In genomic region chr6:139728879-139729278, GRCh38 we compare ENCODE assay signal across 2 cellular contexts.
TF ChIP-seq lines count a peak whose summit lies in the region.

No MANE protein-coding gene starts in this region.

TF ChIP-seq in K562, 482 proteins besides CTCF, POLR2A, EP300 and RAD21 (continued from another document):
- TF ChIP-seq ZBTB12 (CRISPR knock-in tag; IDR thresholded peaks at IDR 0.05) (no peak), ZNF140 (CRISPR knock-in tag; IDR thresholded peaks at IDR 0.05) (no peak), ZNF408 (CRISPR knock-in tag; IDR thresholded peaks at IDR 0.05; ENCODE audit: low read depth) (no peak), CREB3 (tag; conservative IDR thresholded peaks at IDR 0.05; ENCODE audit: low read depth) (no peak), KLF10 (CRISPR knock-in tag; IDR thresholded peaks at IDR 0.05) (no peak), NFIX (CRISPR knock-in tag; IDR thresholded peaks at IDR 0.05; ENCODE audit: low read depth) (no peak), RBM15 (IDR thresholded peaks at IDR 0.05; ENCODE audit: insufficient read depth, low read length) (no peak), TEAD2 (tag; IDR thresholded peaks at IDR 0.05) (no peak), NR1H2 (CRISPR knock-in tag; IDR thresholded peaks at IDR 0.05) (no peak), KLF1 (tag; IDR thresholded peaks at IDR 0.05) (no peak), MED1 (CRISPR knock-in tag; IDR thresholded peaks at IDR 0.05; ENCODE audit: borderline replicate concordance) (no peak), ZNF592 (IDR thresholded peaks at IDR 0.05) (no peak), ZNF583 (CRISPR knock-in tag; IDR thresholded peaks at IDR 0.05) (no peak), ZNF277 (CRISPR knock-in tag; IDR thresholded peaks at IDR 0.05; ENCODE audit: borderline replicate concordance) (no peak), RAD51 (IDR thresholded peaks at IDR 0.05; ENCODE audit: borderline replicate concordance, low read depth) (no peak)

TF ChIP-seq in GM23338, 12 proteins besides CTCF, POLR2A, EP300 and RAD21 (continued from another document):
- TF ChIP-seq, protein P1, sequence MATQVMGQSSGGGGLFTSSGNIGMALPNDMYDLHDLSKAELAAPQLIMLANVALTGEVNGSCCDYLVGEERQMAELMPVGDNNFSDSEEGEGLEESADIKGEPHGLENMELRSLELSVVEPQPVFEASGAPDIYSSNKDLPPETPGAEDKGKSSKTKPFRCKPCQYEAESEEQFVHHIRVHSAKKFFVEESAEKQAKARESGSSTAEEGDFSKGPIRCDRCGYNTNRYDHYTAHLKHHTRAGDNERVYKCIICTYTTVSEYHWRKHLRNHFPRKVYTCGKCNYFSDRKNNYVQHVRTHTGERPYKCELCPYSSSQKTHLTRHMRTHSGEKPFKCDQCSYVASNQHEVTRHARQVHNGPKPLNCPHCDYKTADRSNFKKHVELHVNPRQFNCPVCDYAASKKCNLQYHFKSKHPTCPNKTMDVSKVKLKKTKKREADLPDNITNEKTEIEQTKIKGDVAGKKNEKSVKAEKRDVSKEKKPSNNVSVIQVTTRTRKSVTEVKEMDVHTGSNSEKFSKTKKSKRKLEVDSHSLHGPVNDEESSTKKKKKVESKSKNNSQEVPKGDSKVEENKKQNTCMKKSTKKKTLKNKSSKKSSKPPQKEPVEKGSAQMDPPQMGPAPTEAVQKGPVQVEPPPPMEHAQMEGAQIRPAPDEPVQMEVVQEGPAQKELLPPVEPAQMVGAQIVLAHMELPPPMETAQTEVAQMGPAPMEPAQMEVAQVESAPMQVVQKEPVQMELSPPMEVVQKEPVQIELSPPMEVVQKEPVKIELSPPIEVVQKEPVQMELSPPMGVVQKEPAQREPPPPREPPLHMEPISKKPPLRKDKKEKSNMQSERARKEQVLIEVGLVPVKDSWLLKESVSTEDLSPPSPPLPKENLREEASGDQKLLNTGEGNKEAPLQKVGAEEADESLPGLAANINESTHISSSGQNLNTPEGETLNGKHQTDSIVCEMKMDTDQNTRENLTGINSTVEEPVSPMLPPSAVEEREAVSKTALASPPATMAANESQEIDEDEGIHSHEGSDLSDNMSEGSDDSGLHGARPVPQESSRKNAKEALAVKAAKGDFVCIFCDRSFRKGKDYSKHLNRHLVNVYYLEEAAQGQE (IDR thresholded peaks at IDR 0.05; ENCODE audit: unreplicated experiment): no peak
- no peak for TF ChIP-seq CREB1 (CRISPR knock-in tag; IDR thresholded peaks at IDR 0.05; ENCODE audit: low read depth)
- TF ChIP-seq ETS1 (IDR thresholded peaks at IDR 0.05): no peak
- TF ChIP-seq ZNF331 (CRISPR knock-in tag; IDR thresholded peaks at IDR 0.05; ENCODE audit: low read depth): no peak
- TF ChIP-seq ZNF114 (CRISPR knock-in tag; IDR thresholded peaks at IDR 0.05): no peak
- TF ChIP-seq STAT1 (IDR thresholded peaks at IDR 0.05; ENCODE audit: unreplicated experiment): no peak
- no peak for TF ChIP-seq POLR2AphosphoS5 (IDR thresholded peaks at IDR 0.05; ENCODE audit: low read depth)
- no peak for TF ChIP-seq ZNF462 (CRISPR knock-in tag; IDR thresholded peaks at IDR 0.05)
- TF ChIP-seq JUNB (IDR thresholded peaks at IDR 0.05; ENCODE audit: unreplicated experiment): no peak
- no peak for TF ChIP-seq EZH2 (IDR thresholded peaks at IDR 0.05; ENCODE audit: low read depth, unreplicated experiment)
